ENCODE assay signal across 8 cellular contexts in the genomic region with DNA sequence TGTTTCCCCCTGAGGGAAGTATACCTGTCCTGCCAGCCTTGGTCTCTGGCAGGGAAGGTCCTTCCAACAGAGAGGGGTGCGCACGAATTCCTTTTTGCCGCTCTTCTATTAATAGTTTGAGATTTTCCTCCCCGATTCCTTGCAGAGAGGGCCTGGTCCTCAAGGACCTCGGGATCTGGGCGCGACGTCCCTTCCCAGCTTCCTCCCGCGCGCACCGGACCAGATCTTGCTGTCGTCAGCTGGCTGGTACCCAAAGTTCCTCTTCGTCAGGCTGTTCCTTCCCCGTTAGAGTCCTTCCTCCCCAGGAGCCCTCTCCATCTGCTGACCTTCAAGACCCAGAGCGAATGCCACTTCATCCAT. TPM values are rescaled to one million over a fixed set of nuclear protein-coding genes. Genes with fewer than 3 reads are reported as not detected.
DNase-seq lines count a peak whose midpoint lies in the region; ATAC-seq and TF ChIP-seq lines count a peak whose summit lies in the region.

No MANE protein-coding gene starts in this region.

- H3K27ac Mint-ChIP-seq in CD14-positive monocyte, result peak overlapping the region; percentile 95 to 99 (median 97)
- H3K27ac Mint-ChIP-seq in stimulated activated effector memory CD8-positive, alpha-beta T cell treated with anti-CD3 and anti-CD28 coated beads, Interleukin-12 subunit alpha, Interleukin-12 subunit beta, amount 100 ng/mL, for 72 hours, result peak overlapping the region; percentile 95

- intact Hi-C loops in CD14-positive monocyte (cut with micrococcal nuclease) (loop anchor here (5.0 to 10.0 kb wide), 2 partner anchors 191 to 284 kb away; a partner anchor contains a TSS), left colon (cut with DNase I, micrococcal nuclease) (loop anchor here (5.0 to 10.0 kb wide), 3 partner anchors 104 to 186 kb away; a partner anchor contains a TSS)

- peaks cover 22% of the 10 kb centered on the region for H3K4me1 Mint-ChIP-seq in CD14-positive monocyte
- peaks cover 32% of the 10 kb centered on the region for H3K4me1 Mint-ChIP-seq in stimulated activated effector memory CD8-positive, alpha-beta T cell treated with anti-CD3 and anti-CD28 coated beads, Interleukin-12 subunit alpha, Interleukin-12 subunit beta, amount 100 ng/mL, for 72 hours

- H3K4me3 Mint-ChIP-seq in CD14-positive monocyte, result peak overlapping the region; percentile 99 to 100
- H3K4me3 Mint-ChIP-seq in stimulated activated effector memory CD8-positive, alpha-beta T cell treated with anti-CD3 and anti-CD28 coated beads, Interleukin-12 subunit alpha, Interleukin-12 subunit beta, amount 100 ng/mL, for 72 hours, result peak overlapping the region; percentile 95

- TF ChIP-seq CTCF in CD14-positive monocyte (IDR thresholded peaks at IDR 0.05) (no peak), coronary artery (IDR thresholded peaks at IDR 0.05) (no peak)

- peak overlapping the region; percentile 87 to 91 for H3K27ac ChIP-seq in coronary artery

- peak overlapping the region; percentile 89 for H3K4me3 ChIP-seq in coronary artery

- peaks cover 4 to 7% of the 10 kb centered on the region in 2 donors for H3K36me3 Mint-ChIP-seq in CD14-positive monocyte
- peaks cover 15% of the 10 kb centered on the region for H3K36me3 Mint-ChIP-seq in stimulated activated effector memory CD8-positive, alpha-beta T cell treated with anti-CD3 and anti-CD28 coated beads, Interleukin-12 subunit alpha, Interleukin-12 subunit beta, amount 100 ng/mL, for 72 hours

- ATAC-seq in GM21737 (IDR thresholded peaks at IDR 0.05; ENCODE audit: unreplicated experiment) (peak; percentile 11), left colon (peak; percentile 51)
- no peak for ATAC-seq in stimulated activated effector memory CD8-positive, alpha-beta T cell treated with anti-CD3 and anti-CD28 coated beads, Interleukin-12 subunit alpha, Interleukin-12 subunit beta, amount 100 ng/mL, for 72 hours

- peaks cover 0 to 8% (median 0%) of the 10 kb centered on the region in 3 donors for H3K27me3 Mint-ChIP-seq in CD14-positive monocyte (ENCODE audit: low read depth in 3 of 3)

- peaks cover 0 to 5% (median 0%) of the 10 kb centered on the region in 7 donors for H3K9me3 Mint-ChIP-seq in CD14-positive monocyte
- H3K9me3 Mint-ChIP-seq in stimulated activated effector memory CD8-positive, alpha-beta T cell treated with anti-CD3 and anti-CD28 coated beads, Interleukin-12 subunit alpha, Interleukin-12 subunit beta, amount 100 ng/mL, for 72 hours, result no peaks in the 10 kb centered on the region

- DNase-seq in CD14-positive monocyte (ENCODE audit: low spot score), result peak; percentile 51
- peak; percentile 13 for DNase-seq in SHP77 treated with DMSO at 0.1 percent for 48 hours (lab: John Stamatoyannopoulos, UW)
- peak; percentile 82 for DNase-seq in coronary artery (ENCODE audit: low spot score)
- DNase-seq in left colon, result peak; percentile 83 to 86
- no peak for DNase-seq in stimulated activated effector memory CD8-positive, alpha-beta T cell treated with anti-CD3 and anti-CD28 coated beads, Interleukin-12 subunit alpha, Interleukin-12 subunit beta, amount 100 ng/mL, for 72 hours (ENCODE audit: low spot score in 2 of 2)
- no peak for DNase-seq in NCI-H526 treated with DMSO at 0.1 percent for 48 hours (lab: John Stamatoyannopoulos, UW)
- no peak for DNase-seq in OCI-M2 (lab: John Stamatoyannopoulos, UW; ENCODE audit: unreplicated experiment)

RNA-seq across cellular contexts. Expression of a gene that starts 0.7 kb away (rescaled TPM):
- 10 to 100 TPM in 1 of 2 donors, 1 to 10 TPM in 1; 8.2 to 10.4 TPM for polyA plus RNA-seq in CD14-positive monocyte
- 100 to 1,000 TPM in 1 of 2 donors, 10 to 100 TPM in 1; 91.5 to 107 TPM for total RNA-seq in left colon

Comparison
In these comparisons a context has a peak if more than half of its experiments do, and no peak if none do; other contexts are left out.
1. DNase-seq: peak in CD14-positive monocyte (single experiment), SHP77 treated with DMSO at 0.1 percent for 48 hours (single experiment), coronary artery (single experiment) and left colon (2 of 2); none in stimulated activated effector memory CD8-positive, alpha-beta T cell treated with anti-CD3 and anti-CD28 coated beads, Interleukin-12 subunit alpha, Interleukin-12 subunit beta, amount 100 ng/mL, for 72 hours (0 of 2), NCI-H526 treated with DMSO at 0.1 percent for 48 hours (single experiment) and OCI-M2 (single experiment).